Comparison of ENCODE assay signal across 28 cellular contexts in the genomic region with DNA sequence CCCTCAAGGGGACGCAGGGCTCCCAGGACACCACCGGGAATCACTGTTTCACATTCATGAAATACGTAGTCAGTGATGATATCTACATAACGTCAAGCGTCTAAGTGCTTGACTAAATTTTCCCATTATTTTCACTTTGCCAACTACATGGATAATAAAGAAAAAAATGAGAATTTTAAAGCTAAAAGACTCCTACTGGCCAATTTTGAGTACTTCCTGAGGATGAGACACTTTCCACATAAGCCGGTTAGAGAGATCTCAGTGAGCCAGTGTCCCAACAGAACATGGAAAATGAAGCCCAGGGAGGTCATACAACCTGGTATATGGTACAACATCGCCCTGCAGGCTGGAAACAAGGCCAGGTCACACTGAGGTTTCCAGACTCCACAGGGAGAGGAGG.
"Had no signal": no experiment of that assay in that cellular context is flagged by ENCODE, and none has a peak within 500 bp of the region (broad histone marks: within the 10 kb centered on the region; RNA-seq: fewer than 3 reads in every experiment).

No MANE protein-coding gene starts in this region.

- H3K4me1 Mint-ChIP-seq: activated naive CD8-positive, alpha-beta T cell treated with anti-CD3 and anti-CD28 coated beads, Interleukin-2, amount 50 U/mL, for 24 hours; stimulated activated naive B cell treated with anti-CD40 and anti-IgM and Interleukin-4, amounts not matched to agents 10 μg/mL and 1 μg/mL and 100 μg/mL, for 72 hours had no signal

- H3K4me3 Mint-ChIP-seq: activated CD8-positive, alpha-beta T cell treated with anti-CD3 and anti-CD28 coated beads for 36 hours; activated naive CD4-positive, alpha-beta T cell treated with anti-CD3 and anti-CD28 coated beads, Interleukin-2, amount 50 U/mL, for 24 hours; activated naive CD8-positive, alpha-beta T cell treated with anti-CD3 and anti-CD28 coated beads, Interleukin-2, amount 50 U/mL, for 24 hours; activated T-cell treated with anti-CD3 and anti-CD28 coated beads, Interleukin-2, amount 50 U/mL, for 4 hours; effector memory CD8-positive, alpha-beta T cell; nephron; stimulated activated naive B cell treated with anti-CD40 and anti-IgM and Interleukin-4, amounts not matched to agents 10 μg/mL and 1 μg/mL and 100 μg/mL, for 72 hours had no signal

- FAIRE-seq: colon had no signal

- H3K4me3 ChIP-seq: breast epithelium, esophagus muscularis mucosa, left ventricle myocardium inferior, lung, right atrium auricular region, smooth muscle cell, stomach, suprapubic skin, tibial artery had no signal

- H3K36me3 Mint-ChIP-seq: activated naive CD4-positive, alpha-beta T cell treated with anti-CD3 and anti-CD28 coated beads, Interleukin-2, amount 50 U/mL, for 24 hours; stimulated activated naive B cell treated with anti-CD40 and anti-IgM and Interleukin-4, amounts not matched to agents 10 μg/mL and 1 μg/mL and 100 μg/mL, for 72 hours had no signal

- H3K27me3 Mint-ChIP-seq: activated CD8-positive, alpha-beta T cell treated with anti-CD3 and anti-CD28 coated beads for 36 hours; activated naive CD4-positive, alpha-beta T cell treated with anti-CD3 and anti-CD28 coated beads, Interleukin-2, amount 50 U/mL, for 24 hours; activated naive CD8-positive, alpha-beta T cell treated with anti-CD3 and anti-CD28 coated beads, Interleukin-2, amount 50 U/mL, for 24 hours; stimulated activated naive B cell treated with anti-CD40 and anti-IgM and Interleukin-4, amounts not matched to agents 10 μg/mL and 1 μg/mL and 100 μg/mL, for 72 hours had no signal

- H3K9me3 ChIP-seq: breast epithelium, esophagus muscularis mucosa, left ventricle myocardium inferior, right atrium auricular region, stomach, suprapubic skin, tibial artery had no signal

- H3K27me3 ChIP-seq: breast epithelium, esophagus muscularis mucosa, foreskin keratinocyte, right atrium auricular region, stomach, suprapubic skin, tibial artery had no signal

- H3K27ac ChIP-seq: breast epithelium, esophagus muscularis mucosa, foreskin keratinocyte, left ventricle myocardium inferior, parathyroid adenoma, right atrium auricular region, stomach, suprapubic skin, tibial artery had no signal

- H3K4me2 ChIP-seq: smooth muscle cell had no signal

- H2AFZ ChIP-seq: parathyroid adenoma had no signal

- H3K9me3 Mint-ChIP-seq: activated CD8-positive, alpha-beta T cell treated with anti-CD3 and anti-CD28 coated beads for 36 hours; activated naive CD4-positive, alpha-beta T cell treated with anti-CD3 and anti-CD28 coated beads, Interleukin-2, amount 50 U/mL, for 24 hours; activated naive CD8-positive, alpha-beta T cell treated with anti-CD3 and anti-CD28 coated beads, Interleukin-2, amount 50 U/mL, for 24 hours; activated T-cell treated with anti-CD3 and anti-CD28 coated beads, Interleukin-2, amount 50 U/mL, for 4 hours; nephron; stimulated activated naive B cell treated with anti-CD40 and anti-IgM and Interleukin-4, amounts not matched to agents 10 μg/mL and 1 μg/mL and 100 μg/mL, for 72 hours had no signal

- DNase-seq: activated CD4-positive, alpha-beta T cell treated with anti-CD3 and anti-CD28 coated beads, Interleukin-2, amount 50 U/mL, for 1 hour; activated CD8-positive, alpha-beta T cell treated with anti-CD3 and anti-CD28 coated beads for 36 hours; activated naive CD8-positive, alpha-beta T cell treated with anti-CD3 and anti-CD28 coated beads, Interleukin-2, amount 50 U/mL, for 24 hours; activated T-cell treated with anti-CD3 and anti-CD28 coated beads, Interleukin-2, amount 50 U/mL, for 4 hours; amygdala; central memory CD4-positive, alpha-beta T cell; effector memory CD8-positive, alpha-beta T cell; foreskin keratinocyte; islet precursor cell; left ventricle myocardium inferior; stimulated activated CD4-positive, alpha-beta T cell treated with anti-CD3 and anti-CD28 coated beads, Interleukin-1b, Interleukin-23, amount 100 ng/mL, for 48 hours; stimulated activated CD4-positive, alpha-beta T cell treated with anti-CD3 and anti-CD28 coated beads, Interleukin-4, amount 100 ng/mL, for 4 hours; stimulated activated CD8-positive, alpha-beta memory T cell treated with anti-CD3 and anti-CD28 coated beads, Interleukin-4, amount 100 ng/mL, for 48 hours; stimulated activated naive B cell treated with anti-CD40 and anti-IgM and Interleukin-4, amounts not matched to agents 10 μg/mL and 1 μg/mL and 100 μg/mL, for 72 hours; stomach; T-helper 2 cell; tibial artery had no signal

- H3K36me3 ChIP-seq: breast epithelium, esophagus muscularis mucosa, left ventricle myocardium inferior, right atrium auricular region, stomach, suprapubic skin, tibial artery had no signal

- H3K79me2 ChIP-seq: parathyroid adenoma had no signal

- H3K27ac Mint-ChIP-seq: activated CD8-positive, alpha-beta T cell treated with anti-CD3 and anti-CD28 coated beads for 36 hours; activated naive CD4-positive, alpha-beta T cell treated with anti-CD3 and anti-CD28 coated beads, Interleukin-2, amount 50 U/mL, for 24 hours; activated naive CD8-positive, alpha-beta T cell treated with anti-CD3 and anti-CD28 coated beads, Interleukin-2, amount 50 U/mL, for 24 hours; activated T-helper 2 cell treated with anti-CD3 and anti-CD28 coated beads, Interferon-gamma antibody, Interleukin-2, Interleukin-4, amounts not matched to agents 10 μg/mL and 5 μg/mL and 100 μg/mL, durations not matched to agents 14 hours and 24 hours and 36 hours; effector memory CD8-positive, alpha-beta T cell; nephron; stimulated activated naive B cell treated with anti-CD40 and anti-IgM and Interleukin-4, amounts not matched to agents 10 μg/mL and 1 μg/mL and 100 μg/mL, for 72 hours had no signal

- H3K4me1 ChIP-seq: breast epithelium, esophagus muscularis mucosa, foreskin keratinocyte, left ventricle myocardium inferior, right atrium auricular region, stomach, suprapubic skin, tibial artery had no signal

- H3K9ac ChIP-seq: parathyroid adenoma had no signal
